ENCODE assay signal across 25 cellular contexts in genomic region chr6:41229716-41230115, GRCh38. TPM values are rescaled to one million over a fixed set of nuclear protein-coding genes. Genes with fewer than 3 reads are reported as not detected.
"Had no signal": no experiment of that assay in that cellular context is flagged by ENCODE, and none has a peak within 500 bp of the region (broad histone marks: within the 10 kb centered on the region; RNA-seq: fewer than 3 reads in every experiment).

No MANE protein-coding gene starts in this region.

- ATAC-seq: HepG2 had no signal

- DNase-seq: IMR-90, Karpas-422, KG1, MG63, NCI-H1092, NCI-H1105 treated with DMSO at 0.1 percent for 48 hours, NCI-H1417 treated with DMSO at 0.1 percent for 48 hours, NCI-H146, NCI-H1694 treated with DMSO at 0.1 percent for 48 hours, NCI-H2029, NCI-H2081 treated with DMSO at 0.1 percent for 48 hours, NCI-H2171, NCI-H226, NCI-H446, NCI-H510A, NCI-H524 treated with DMSO at 0.1 percent for 48 hours, NCI-H69, NCI-H774, Right ventricle myocardium superior, RPMI8226, SIG-M5 had no signal

- H3K36me3 ChIP-seq: MG63, SJSA1 had no signal

- H3K9me3 ChIP-seq: MG63, SJSA1 had no signal

- H3K27ac ChIP-seq: SJSA1, SK-N-MC had no signal

- H3K4me1 ChIP-seq: SJSA1 had no signal

- H3K4me3 ChIP-seq: MG63, SJSA1, SK-N-MC had no signal

RNA-seq across cellular contexts. Expression of gene TREML4, which starts 1.6 kb away (rescaled TPM):
- total RNA-seq: HepG2, HT1080, IMR-90, Right ventricle myocardium superior, SJSA1 had no signal
- polyA plus RNA-seq: HepG2, IMR-90 had no signal

RNA-seq across cellular contexts. Expression of gene TREML2, which starts 28.8 kb away (rescaled TPM):
- total RNA-seq: HepG2, HT1080, IMR-90, Right ventricle myocardium superior, SJSA1 had no signal
- polyA plus RNA-seq: HepG2, IMR-90 had no signal

RNA-seq across cellular contexts. Expression of gene TREM1, which starts 56.8 kb away (rescaled TPM):
- total RNA-seq: HepG2, HT1080, IMR-90, SJSA1 had no signal
- polyA plus RNA-seq: IMR-90 had no signal
